In genomic region chr7:26688936-26689506, GRCh38 we compare ENCODE assay signal across 12 cellular contexts.
A peak's percentile ranks its signal among the peaks of the same experiment; 100 is the strongest.
DNase-seq lines count a peak whose midpoint lies in the region; ATAC-seq, FAIRE-seq and TF ChIP-seq lines count a peak whose summit lies in the region.
"Had no signal": no experiment of that assay in that cellular context is flagged by ENCODE, and none has a peak within 500 bp of the region (broad histone marks: within the 10 kb centered on the region; RNA-seq: fewer than 3 reads in every experiment).

No MANE protein-coding gene starts in this region.

- POLR2A ChIA-PET in activated CD8-positive, alpha-beta T cell treated with anti-CD3 and anti-CD28 coated beads, Interleukin-2, amount 10 ng/mL, durations not matched to agents 7 days and 5 days (lab: Charles Lee), result no interaction called here

- no peak for FAIRE-seq in RCC 7860 (lab: Jason Lieb, UNC)
- FAIRE-seq: endometrium had no signal

- no peak for TF ChIP-seq CTCF in vagina (IDR thresholded peaks at IDR 0.05)

- CTCF ChIA-PET in activated CD8-positive, alpha-beta T cell treated with anti-CD3 and anti-CD28 coated beads, Interleukin-2, amount 10 ng/mL, durations not matched to agents 7 days and 5 days (lab: Charles Lee), result interaction anchor here (1.0 to 1.6 kb wide), 4 partner anchors 9 to 165 kb away, joined by 3 to 5 read pairs (median 4); no protein-coding TSS in a partner anchor

- H3K27me3 Mint-ChIP-seq in activated CD8-positive, alpha-beta T cell treated with anti-CD3 and anti-CD28 coated beads, Interleukin-2, amount 10 ng/mL, durations not matched to agents 7 days and 5 days (ENCODE audit: low read depth), result peaks cover 24% of the 10 kb centered on the region

- ATAC-seq in GM21381 (IDR thresholded peaks at IDR 0.05; ENCODE audit: unreplicated experiment) (peak; percentile 85), HG03175 (IDR thresholded peaks at IDR 0.05; ENCODE audit: unreplicated experiment) (peak; percentile 82)
- ATAC-seq in activated CD8-positive, alpha-beta T cell treated with anti-CD3 and anti-CD28 coated beads, Interleukin-2, amount 10 ng/mL, durations not matched to agents 7 days and 5 days, result no peak

- H3K27ac Mint-ChIP-seq in activated CD8-positive, alpha-beta T cell treated with anti-CD3 and anti-CD28 coated beads, Interleukin-2, amount 10 ng/mL, durations not matched to agents 7 days and 5 days, result no peak overlapping the region
- H3K27ac Mint-ChIP-seq: CD4-positive, alpha-beta memory T cell had no signal

- no peaks in the 10 kb centered on the region for H3K9me3 Mint-ChIP-seq in activated CD8-positive, alpha-beta T cell treated with anti-CD3 and anti-CD28 coated beads, Interleukin-2, amount 10 ng/mL, durations not matched to agents 7 days and 5 days (ENCODE audit: insufficient read depth)
- H3K9me3 Mint-ChIP-seq: CD4-positive, alpha-beta memory T cell had no signal

- H3K4me1 ChIP-seq in vagina, result no peaks in the 10 kb centered on the region

- no peaks in the 10 kb centered on the region for H3K36me3 ChIP-seq in vagina

- no peak overlapping the region for H3K27ac ChIP-seq in vagina
- H3K27ac ChIP-seq: HL-60 had no signal

- intact Hi-C loops in vagina (cut with DNase I), result no loop called here

- no peak overlapping the region for H3K4me3 ChIP-seq in vagina

- H3K9me3 ChIP-seq in vagina, result no peaks in the 10 kb centered on the region

- DNase-seq in GDM1 (lab: John Stamatoyannopoulos, UW) (peak; percentile 90), dermis microvascular lymphatic vessel endothelial cell (ENCODE audit: low read depth in 2 of 2) (peak; percentile 64 to 89), RCC 7860 (ENCODE audit: low spot score) (no peak), RKO (ENCODE audit: low spot score) (no peak), vagina (ENCODE audit: extremely low spot score in 2 of 2) (no peak)
- DNase-seq in activated CD8-positive, alpha-beta T cell treated with anti-CD3 and anti-CD28 coated beads, Interleukin-2, amount 10 ng/mL, durations not matched to agents 7 days and 5 days, result no peak
- DNase-seq: activated CD8-positive, alpha-beta memory T cell treated with anti-CD3 and anti-CD28 coated beads, Interleukin-2, amount 50 U/mL, for 48 hours; CD4-positive, alpha-beta memory T cell had no signal

- H3K36me3 Mint-ChIP-seq in activated CD8-positive, alpha-beta T cell treated with anti-CD3 and anti-CD28 coated beads, Interleukin-2, amount 10 ng/mL, durations not matched to agents 7 days and 5 days (ENCODE audit: low read depth), result no peaks in the 10 kb centered on the region
- H3K36me3 Mint-ChIP-seq: CD4-positive, alpha-beta memory T cell had no signal

- no peaks in the 10 kb centered on the region for H3K27me3 ChIP-seq in vagina

- TF ChIP-seq POLR2A in vagina (IDR thresholded peaks at IDR 0.05), result no peak

- H3K4me3 Mint-ChIP-seq in activated CD8-positive, alpha-beta T cell treated with anti-CD3 and anti-CD28 coated beads, Interleukin-2, amount 10 ng/mL, durations not matched to agents 7 days and 5 days, result no peak overlapping the region
- H3K4me3 Mint-ChIP-seq: CD4-positive, alpha-beta memory T cell had no signal

- H3K4me1 Mint-ChIP-seq in activated CD8-positive, alpha-beta T cell treated with anti-CD3 and anti-CD28 coated beads, Interleukin-2, amount 10 ng/mL, durations not matched to agents 7 days and 5 days (ENCODE audit: low read depth), result peaks cover 4% of the 10 kb centered on the region

Comparison
In these comparisons a context has a peak if more than half of its experiments do, and no peak if none do; other contexts are left out.
1. DNase-seq: peak in GDM1 (single experiment) and dermis microvascular lymphatic vessel endothelial cell (2 of 2); none in RCC 7860 (single experiment), RKO (single experiment), vagina (0 of 2) and activated CD8-positive, alpha-beta T cell treated with anti-CD3 and anti-CD28 coated beads, Interleukin-2, amount 10 ng/mL, durations not matched to agents 7 days and 5 days (single experiment).